In the genomic region with DNA sequence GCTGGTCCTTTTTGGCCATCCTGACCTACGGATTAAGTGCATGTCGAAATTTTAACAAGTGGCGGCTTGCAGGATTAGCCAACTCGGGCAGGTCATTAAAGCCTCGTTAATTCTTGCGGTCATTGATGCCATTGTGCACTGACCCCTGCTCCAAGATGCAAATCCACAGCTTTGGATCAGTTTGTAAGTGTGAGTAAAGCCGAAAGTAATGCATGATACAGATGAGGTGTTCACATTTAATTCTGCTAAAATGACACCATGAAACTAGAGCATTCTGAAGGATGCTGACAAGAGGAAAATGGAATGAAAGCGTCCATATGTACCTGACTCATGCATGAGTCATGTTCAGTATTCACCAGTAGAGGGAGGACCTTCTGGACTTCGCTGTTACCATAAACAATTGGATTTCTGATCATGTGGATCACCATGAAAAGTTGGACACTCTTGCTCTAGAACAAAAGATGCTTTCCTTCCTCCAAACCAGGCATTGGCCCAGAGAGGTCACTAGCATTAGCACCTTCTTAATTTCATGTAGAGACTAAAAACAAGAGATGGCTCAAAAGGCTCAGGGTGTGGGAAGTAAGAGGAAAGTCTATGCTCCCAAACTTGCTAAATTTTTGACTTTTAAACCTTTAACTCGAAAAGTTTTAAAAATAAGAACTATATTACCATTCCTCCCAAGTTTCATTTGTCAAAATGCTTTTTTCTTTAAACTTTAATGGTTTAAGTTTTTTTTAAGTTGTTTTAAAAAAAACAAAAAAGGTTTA, we compare ENCODE assay signal across 1 cellular context.
A peak's percentile ranks its signal among the peaks of the same experiment; 100 is the strongest.
TF ChIP-seq lines count a peak whose summit lies in the region.

No MANE protein-coding gene starts in this region.

TF ChIP-seq in H1, 55 proteins besides CTCF, POLR2A, EP300 and RAD21:
- TF ChIP-seq TCF12 (IDR thresholded peaks at IDR 0.05; ENCODE audit: low read depth, low read length) = no peak
- no peak for TF ChIP-seq NRF1 (IDR thresholded peaks at IDR 0.05; ENCODE audit: low read depth, low read length)
- TF ChIP-seq JUND (IDR thresholded peaks at IDR 0.05; ENCODE audit: low read length) = 0 out of 2 replicates have a peak, but pooled peaks have one; percentile 53
